In genomic region chr12:88579941-88580871, GRCh38 we compare ENCODE assay signal across 8 cellular contexts. TPM values are rescaled to one million over a fixed set of nuclear protein-coding genes. Genes with fewer than 3 reads are reported as not detected.
DNase-seq lines count a peak whose midpoint lies in the region; ATAC-seq lines count a peak whose summit lies in the region.

Gene KITLG (minus strand): TSS chr12:88580471. CDS start chr12:88580278, 193 bp downstream.

- peak within 1 kb of the TSS; percentile 68 for H3K9ac ChIP-seq in HUES48 (ENCODE audit: low read depth, low read length)
- H3K9ac ChIP-seq in trophoblast cell (ENCODE audit: low read length) = no peak within 1 kb of the TSS

- no peak within 1 kb of the TSS for H2BK5ac ChIP-seq in trophoblast cell (ENCODE audit: low read depth, low read length, poor library complexity)

- H3K4me2 ChIP-seq in trophoblast cell (ENCODE audit: low read length) = peak within 1 kb of the TSS; percentile 98

- peaks cover 52% of the 10 kb centered on the region for H3K4me1 ChIP-seq in HUES48 (ENCODE audit: control insufficient read depth, insufficient read depth, low read length)
- peaks cover 0 to 2% of the 10 kb centered on the region in 2 experiments for H3K4me1 ChIP-seq in trophoblast cell (ENCODE audit: control insufficient read depth in 1 of 2, insufficient read depth in 2 of 2, low read length in 2 of 2)

- H3K36me3 ChIP-seq in HUES48 (ENCODE audit: control insufficient read depth, insufficient read depth, low read length) = no peaks in the 10 kb centered on the region
- no peaks in the 10 kb centered on the region for H3K36me3 ChIP-seq in trophoblast cell (ENCODE audit: control insufficient read depth in 1 of 2, insufficient read depth in 2 of 2, low read length in 2 of 2)

- H3K23ac ChIP-seq in trophoblast cell (ENCODE audit: low read length) = no peak within 1 kb of the TSS

- intact Hi-C loops in left ventricle myocardium superior (cut with micrococcal nuclease) = no loop called here

- peak within 1 kb of the TSS; percentile 48 for H3K14ac ChIP-seq in trophoblast cell (ENCODE audit: low read length)

- peak within 1 kb of the TSS; percentile 81 for H3K4me3 ChIP-seq in HUES48 (ENCODE audit: low read depth, low read length)
- H3K4me3 ChIP-seq in trophoblast cell (ENCODE audit: low read depth, low read length) = peak within 1 kb of the TSS; percentile 71

- H3K79me2 ChIP-seq in trophoblast cell (ENCODE audit: control insufficient read depth, insufficient read depth, low read length, poor library complexity) = no peaks in the 10 kb centered on the region

- no peak within 1 kb of the TSS for H4K12ac ChIP-seq in trophoblast cell (ENCODE audit: low read depth, low read length)

- no peak within 1 kb of the TSS for H4K91ac ChIP-seq in trophoblast cell (ENCODE audit: low read depth, low read length)

- DNase-seq in COR-L47 (lab: John Stamatoyannopoulos, UW) (peak; percentile 92), NOMO-1 treated with DMSO at 0.1 percent for 48 hours (lab: John Stamatoyannopoulos, UW; ENCODE audit: unreplicated experiment) (peak; percentile 68), astrocyte of the hippocampus (ENCODE audit: low read depth, low spot score) (peak; percentile 95), left ventricle myocardium superior (peak; percentile 89), trophoblast cell (peak; percentile 31 to 62)

- peak; percentile 81 for ATAC-seq in GM21367 (IDR thresholded peaks at IDR 0.05; ENCODE audit: unreplicated experiment)
- ATAC-seq in left ventricle myocardium superior = peak; percentile 98
- ATAC-seq in HG03025 (IDR thresholded peaks at IDR 0.05; ENCODE audit: low FRiP score, unreplicated experiment) = no peak

- peak within 1 kb of the TSS; percentile 13 for H2BK12ac ChIP-seq in trophoblast cell (ENCODE audit: low read length)

- peaks cover 1% of the 10 kb centered on the region; the same call in 1 of the 2 replicates for H3K9me3 ChIP-seq in HUES48 (ENCODE audit: control insufficient read depth, insufficient read depth, low read length)
- no peaks in the 10 kb centered on the region for H3K9me3 ChIP-seq in trophoblast cell (ENCODE audit: insufficient read depth, low read depth, low read length)

- H3K27ac ChIP-seq in HUES48 (ENCODE audit: low read depth, low read length) (peak within 1 kb of the TSS; percentile 81), trophoblast cell (ENCODE audit: low read depth, low read length) (no peak within 1 kb of the TSS)

- peak within 1 kb of the TSS; percentile 68 for H3K18ac ChIP-seq in trophoblast cell (ENCODE audit: low read length)

- no peak within 1 kb of the TSS for H3K4ac ChIP-seq in trophoblast cell (ENCODE audit: low read depth, low read length)

- WGBS in trophoblast cell (ENCODE audit: extremely low coverage, insufficient coverage, insufficient read length) = no CpG with 5 or more reads among the region's 76 CpGs

- no peak within 1 kb of the TSS for H2BK120ac ChIP-seq in trophoblast cell (ENCODE audit: insufficient read depth, low read length, poor library complexity)

- peaks cover 2% of the 10 kb centered on the region for H3K79me1 ChIP-seq in trophoblast cell (ENCODE audit: low read length)

- no peak within 1 kb of the TSS for H2AK5ac ChIP-seq in trophoblast cell (ENCODE audit: low read length)

- H3K27me3 ChIP-seq in HUES48 (ENCODE audit: control insufficient read depth, insufficient read depth, low read length) = peaks cover 15% of the 10 kb centered on the region
- no peaks in the 10 kb centered on the region for H3K27me3 ChIP-seq in trophoblast cell (ENCODE audit: insufficient read depth, low read length)

- H2AFZ ChIP-seq in trophoblast cell (ENCODE audit: insufficient read depth, low read length, poor library complexity) = peak within 1 kb of the TSS; percentile 96

- H4K8ac ChIP-seq in trophoblast cell (ENCODE audit: low read depth, low read length) = no peak within 1 kb of the TSS

RNA-seq across cellular contexts. Expression of gene KITLG, which starts in this region (rescaled TPM):
- 9.0 TPM for total RNA-seq in left ventricle myocardium superior
- 0.57 and 0.58 TPM in 2 replicates for polyA plus RNA-seq in trophoblast cell (2013)
